1 cellular context compared by ENCODE assay signal in the genomic region with DNA sequence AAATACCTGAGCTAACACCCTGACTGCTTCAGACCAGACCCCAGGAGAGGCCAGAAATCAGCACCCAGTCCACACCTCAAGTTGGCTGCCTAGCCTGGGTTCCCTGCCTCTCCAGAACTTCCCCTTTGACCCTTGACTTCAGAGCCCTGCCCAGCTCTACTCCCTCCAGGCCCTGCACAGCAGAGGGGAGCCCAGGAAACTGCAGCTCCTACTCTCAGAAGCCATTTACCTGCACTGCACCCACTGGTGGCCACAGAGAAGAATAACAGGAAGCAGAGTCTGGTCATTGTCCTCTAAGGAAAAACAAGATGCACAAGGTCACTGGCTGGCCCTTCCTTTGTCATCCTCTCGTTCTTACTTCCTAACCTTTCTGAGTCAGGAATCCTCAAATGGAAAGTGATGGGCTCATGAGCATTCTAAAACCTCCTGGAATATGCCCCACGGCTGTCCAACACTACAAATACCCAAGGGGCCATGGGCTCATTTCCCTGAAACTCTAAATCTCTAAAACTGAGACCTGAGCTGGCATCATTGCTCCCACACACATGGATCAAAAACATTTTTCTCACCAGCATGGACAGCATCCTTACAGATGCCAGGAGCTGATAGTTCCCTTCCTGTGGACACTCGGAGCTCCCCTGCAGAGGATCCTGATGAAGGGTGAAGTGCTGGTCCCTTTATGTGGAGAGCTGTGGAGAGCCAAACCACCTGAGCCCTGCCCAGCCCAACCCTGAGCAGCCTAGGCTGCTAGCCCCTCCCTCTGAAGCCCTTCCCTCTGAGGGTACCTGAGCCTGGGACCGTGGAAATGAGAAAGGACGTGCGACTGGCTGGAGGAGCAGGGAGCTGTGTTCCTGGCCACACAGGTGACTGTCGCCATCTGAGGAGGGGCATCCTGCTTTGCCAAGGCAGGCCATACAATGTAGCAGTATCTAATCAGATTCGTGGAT.
TF ChIP-seq lines count a peak whose summit lies in the region.

A gene (minus strand): TSS at position 652 of the 947 bp plus-strand sequence. CDS start 68 bp downstream, at position 584.

TF ChIP-seq in SK-N-SH, 30 proteins besides CTCF, POLR2A, EP300 and RAD21 (continued from another document):
- TF ChIP-seq, protein P1, sequence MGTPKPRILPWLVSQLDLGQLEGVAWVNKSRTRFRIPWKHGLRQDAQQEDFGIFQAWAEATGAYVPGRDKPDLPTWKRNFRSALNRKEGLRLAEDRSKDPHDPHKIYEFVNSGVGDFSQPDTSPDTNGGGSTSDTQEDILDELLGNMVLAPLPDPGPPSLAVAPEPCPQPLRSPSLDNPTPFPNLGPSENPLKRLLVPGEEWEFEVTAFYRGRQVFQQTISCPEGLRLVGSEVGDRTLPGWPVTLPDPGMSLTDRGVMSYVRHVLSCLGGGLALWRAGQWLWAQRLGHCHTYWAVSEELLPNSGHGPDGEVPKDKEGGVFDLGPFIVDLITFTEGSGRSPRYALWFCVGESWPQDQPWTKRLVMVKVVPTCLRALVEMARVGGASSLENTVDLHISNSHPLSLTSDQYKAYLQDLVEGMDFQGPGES (IDR thresholded peaks at IDR 0.05; ENCODE audit: low read depth, low read length) = no peak
